Comparison of ENCODE assay signal across 25 cellular contexts in genomic region chr7:124633740-124634139, GRCh38.
"Had no signal": no experiment of that assay in that cellular context is flagged by ENCODE, and none has a peak within 500 bp of the region (broad histone marks: within the 10 kb centered on the region; RNA-seq: fewer than 3 reads in every experiment).

No MANE protein-coding gene starts in this region.

- DNase-seq: stimulated activated CD4-positive, alpha-beta T cell treated with anti-CD3 and anti-CD28 coated beads, Interleukin-2, amount 100 ng/mL, for 48 hours; stimulated activated CD4-positive, alpha-beta T cell treated with anti-CD3 and anti-CD28 coated beads, Interleukin-4, amount 100 ng/mL, for 1 hour; stimulated activated CD4-positive, alpha-beta T cell treated with anti-CD3 and anti-CD28 coated beads, Interleukin-4, amount 100 ng/mL, for 24 hours; stimulated activated CD4-positive, alpha-beta T cell treated with anti-CD3 and anti-CD28 coated beads, Interleukin-4, amount 100 ng/mL, for 4 hours; stimulated activated CD8-positive, alpha-beta memory T cell treated with anti-CD3 and anti-CD28 coated beads, Interleukin-4, amount 100 ng/mL, for 48 hours; stimulated activated naive B cell treated with anti-CD40 and anti-IgM and Interleukin-4, amounts not matched to agents 10 μg/mL and 1 μg/mL and 100 μg/mL, for 72 hours; stimulated activated naive CD4-positive, alpha-beta T cell; stimulated activated naive CD4-positive, alpha-beta T cell treated with Interleukin-2 at 50 U/mL for 16 hours; stimulated activated naive CD8-positive, alpha-beta T cell treated with anti-CD3 and anti-CD28 coated beads, Interleukin-15, amount 100 ng/mL, for 72 hours; stimulated activated naive CD8-positive, alpha-beta T cell treated with anti-CD3 and anti-CD28 coated beads, Interleukin-15, Interleukin-2, amounts not matched to agents 100 U/mL and 50 U/mL, for 24 hours; stomach; substantia nigra; testis; thyroid gland; tibial artery; transverse colon; trophoblast cell; upper lobe of left lung; upper lobe of right lung; uterus had no signal

- H3K36me3 ChIP-seq: stomach, suprapubic skin, thoracic aorta, thyroid gland, tibial artery, tibial nerve, transverse colon, upper lobe of left lung, upper lobe of right lung, uterus, vagina had no signal

- H3K4me3 ChIP-seq: stomach, suprapubic skin, testis, thoracic aorta, thyroid gland, tibial artery, tibial nerve, transverse colon, upper lobe of left lung, upper lobe of right lung, uterus, vagina had no signal

- H3K9me3 ChIP-seq: stomach, suprapubic skin, testis, thoracic aorta, thyroid gland, tibial artery, tibial nerve, transverse colon, upper lobe of left lung, upper lobe of right lung, uterus, vagina had no signal

- H3K4me1 ChIP-seq: stomach, suprapubic skin, testis, thyroid gland, tibial artery, tibial nerve, transverse colon, upper lobe of left lung, upper lobe of right lung, uterus, vagina had no signal

- H3K27me3 ChIP-seq: stomach, suprapubic skin, testis, thyroid gland, tibial artery, tibial nerve, transverse colon, upper lobe of left lung, upper lobe of right lung, uterus, vagina had no signal

- H3K27ac ChIP-seq: stomach, suprapubic skin, testis, thoracic aorta, thyroid gland, tibial artery, tibial nerve, transverse colon, upper lobe of left lung, upper lobe of right lung, uterus, vagina had no signal

- FAIRE-seq: urothelium cell line had no signal
